8 cellular contexts compared by ENCODE assay signal in the genomic region with DNA sequence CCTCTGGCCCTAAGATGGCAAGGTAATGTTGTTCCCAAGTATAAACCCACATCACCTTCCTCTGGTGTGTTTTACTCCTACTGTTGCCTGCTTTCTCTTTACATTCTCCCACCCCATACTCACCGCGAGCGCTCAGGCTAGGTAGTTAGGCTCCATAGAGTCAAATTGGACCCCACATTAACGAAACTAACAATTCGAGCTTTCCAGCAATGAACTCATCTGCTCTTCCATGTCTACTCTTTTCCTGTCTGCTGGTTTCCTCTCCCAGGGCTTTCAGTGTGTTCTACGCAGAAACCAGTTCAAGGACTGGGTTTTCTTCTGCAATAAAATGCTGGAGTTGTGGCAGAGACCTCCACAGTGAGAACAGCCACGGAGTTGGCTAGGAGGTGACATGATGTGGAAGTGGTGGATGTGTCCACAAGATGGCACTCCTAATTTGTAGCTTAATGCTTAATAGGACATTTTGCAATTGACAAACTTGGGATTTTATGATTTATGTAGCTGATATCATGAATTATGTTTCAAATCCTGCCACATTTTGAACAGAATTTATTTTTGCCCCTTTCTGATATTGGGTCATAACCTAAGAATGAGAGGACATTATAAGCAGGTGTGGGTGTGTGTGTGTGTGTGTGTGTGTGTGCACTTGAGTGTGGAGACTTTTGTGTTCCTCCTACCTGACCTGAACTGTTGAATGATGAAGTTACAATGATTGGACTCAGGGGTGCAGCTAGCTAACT. TPM values are rescaled to one million over a fixed set of nuclear protein-coding genes. Genes with fewer than 3 reads are reported as not detected.
DNase-seq lines count a peak whose midpoint lies in the region; ATAC-seq, FAIRE-seq and TF ChIP-seq lines count a peak whose summit lies in the region.

No MANE protein-coding gene starts in this region.

- H3K27me3 ChIP-seq in CD8-positive, alpha-beta T cell (ENCODE audit: insufficient read depth, low read length) = no peaks in the 10 kb centered on the region
- H3K27me3 ChIP-seq in H9 (ENCODE audit: insufficient read depth, low read length) (no peaks in the 10 kb centered on the region), SU-DHL-6 (ENCODE audit: low read length) (no peaks in the 10 kb centered on the region), small intestine (ENCODE audit: control insufficient read depth in 2 of 2, insufficient read depth in 2 of 2, low read length in 2 of 2) (no peaks in the 10 kb centered on the region)

- H2BK120ac ChIP-seq in H9 (ENCODE audit: low read depth, low read length, poor library complexity, severe bottlenecking) = no peak overlapping the region

- H3K18ac ChIP-seq in H9 (ENCODE audit: insufficient read length, low read depth, low read length) = no peak overlapping the region

- no peak overlapping the region for H3K23ac ChIP-seq in H9 (ENCODE audit: insufficient read length, low read depth, low read length)

- H2BK15ac ChIP-seq in H9 (ENCODE audit: low read depth, low read length) = no peak overlapping the region

- FAIRE-seq in small intestine (lab: Jason Lieb, UNC) = no peak

- H3K9me2 ChIP-seq in SU-DHL-6 (replicated peaks; ENCODE audit: insufficient read depth, low read length) = no peaks in the 10 kb centered on the region

- no peaks in the 10 kb centered on the region for H3K9me3 Mint-ChIP-seq in CD8-positive, alpha-beta T cell
- no peaks in the 10 kb centered on the region; a peak in 1 of 5 replicates for H3K9me3 Mint-ChIP-seq in H9

- no peak overlapping the region for H2BK5ac ChIP-seq in H9 (ENCODE audit: insufficient read length, low read length)

- TF ChIP-seq POLR2A in erythroblast (IDR thresholded peaks at IDR 0.05; ENCODE audit: low read length) (no peak), GM18505 (IDR thresholded peaks at IDR 0.05; ENCODE audit: borderline replicate concordance, extremely low read depth, insufficient read depth, insufficient read length) (no peak)

- no peak overlapping the region for H3K4me2 ChIP-seq in H9 (ENCODE audit: insufficient read depth, insufficient read length, low read length)
- H3K4me2 ChIP-seq in SU-DHL-6 (ENCODE audit: low read depth, low read length, poor library complexity, severe bottlenecking) = peak overlapping the region; percentile 97

- H3K4me3 ChIP-seq in CD8-positive, alpha-beta T cell (ENCODE audit: low read depth, low read length) = no peak overlapping the region
- H3K4me3 ChIP-seq in SU-DHL-6 (ENCODE audit: insufficient read depth, low read length, poor library complexity, severe bottlenecking) (no peak overlapping the region), small intestine (ENCODE audit: low read depth in 1 of 2, low read length in 2 of 2) (no peak overlapping the region)

- no peak overlapping the region for H2BK12ac ChIP-seq in H9 (ENCODE audit: insufficient read length, low read depth, low read length)

- H3K56ac ChIP-seq in H9 (ENCODE audit: insufficient read length, low read depth, low read length) = no peak overlapping the region

- H2AFZ ChIP-seq in H9 (ENCODE audit: low read length) (no peak overlapping the region), SU-DHL-6 (ENCODE audit: low read depth, low read length, severe bottlenecking) (no peak overlapping the region)

- no peaks in the 10 kb centered on the region for H3K27me3 Mint-ChIP-seq in CD8-positive, alpha-beta T cell (ENCODE audit: low read depth)
- peaks cover 14% of the 10 kb centered on the region; the same call in 1 of the 2 replicates for H3K27me3 Mint-ChIP-seq in H9 (ENCODE audit: low read depth)

- peaks cover 36% of the 10 kb centered on the region for H3K4me1 ChIP-seq in CD8-positive, alpha-beta T cell (ENCODE audit: insufficient read depth, low read length)
- no peaks in the 10 kb centered on the region for H3K4me1 ChIP-seq in H9 (ENCODE audit: insufficient read depth, low read length)
- peaks cover 3 to 13% of the 10 kb centered on the region in 2 donors for H3K4me1 ChIP-seq in small intestine (ENCODE audit: control insufficient read depth in 2 of 2, insufficient read depth in 1 of 2, low read depth in 1 of 2, low read length in 1 of 2)

- CTCF ChIA-PET in CD8-positive, alpha-beta T cell (lab: Charles Lee) = interaction anchor here (0.6 to 1.2 kb wide), 6 partner anchors 8 to 355 kb away, joined by 3 to 6 read pairs (median 3); no protein-coding TSS in a partner anchor

- H4K8ac ChIP-seq in H9 (replicated peaks; ENCODE audit: insufficient read length, low read depth, low read length) = no peak overlapping the region

- H3K36me3 ChIP-seq in CD8-positive, alpha-beta T cell (ENCODE audit: insufficient read depth, low read length) = no peaks in the 10 kb centered on the region
- H3K36me3 ChIP-seq in SU-DHL-6 (ENCODE audit: low read length) = no peaks in the 10 kb centered on the region
- H3K36me3 ChIP-seq in small intestine (ENCODE audit: control insufficient read depth in 2 of 2, insufficient read depth in 2 of 2, low read length in 2 of 2) = no peaks in the 10 kb centered on the region

- no peak overlapping the region for H2AK5ac ChIP-seq in H9 (ENCODE audit: insufficient read length, low read length)

- peak overlapping the region; percentile 82 for H3K27ac Mint-ChIP-seq in CD8-positive, alpha-beta T cell
- H3K27ac Mint-ChIP-seq in H9 = peak overlapping the region in 1 of 3 experiments; percentile 45; a peak in 1 of 7 replicates

- H3K4ac ChIP-seq in H9 (ENCODE audit: low read depth, low read length) = no peak overlapping the region

- no peaks in the 10 kb centered on the region for H3K79me1 ChIP-seq in H9 (ENCODE audit: insufficient read depth, low read depth, low read length, poor library complexity, severe bottlenecking)

- peaks cover 27% of the 10 kb centered on the region for H3K36me3 Mint-ChIP-seq in CD8-positive, alpha-beta T cell
- H3K36me3 Mint-ChIP-seq in H9 (ENCODE audit: insufficient read depth in 1 of 3, low read depth in 3 of 3) = peaks cover 3 to 8% (median 6%) of the 10 kb centered on the region in 3 experiments; a peak in 4 of 7 replicates

- peaks cover 54% of the 10 kb centered on the region for H3K4me1 Mint-ChIP-seq in CD8-positive, alpha-beta T cell (ENCODE audit: low read depth)
- peaks cover 11 to 15% of the 10 kb centered on the region in 2 experiments for H3K4me1 Mint-ChIP-seq in H9

- TF ChIP-seq CTCF in CD8-positive, alpha-beta T cell (IDR thresholded peaks at IDR 0.05) = peak; percentile 21
- TF ChIP-seq CTCF in H9 (conservative IDR thresholded peaks at IDR 0.05) (peak; percentile 49), SU-DHL-6 (IDR thresholded peaks at IDR 0.05; ENCODE audit: insufficient read depth, low read length, poor library complexity, severe bottlenecking) (peak; percentile 56)

- H3F3A ChIP-seq in SU-DHL-6 (ENCODE audit: insufficient read depth) = no peaks in the 10 kb centered on the region

- peak overlapping the region; percentile 60 for H3K4me3 Mint-ChIP-seq in CD8-positive, alpha-beta T cell
- peak overlapping the region in 1 of 2 experiments; percentile 52; a peak in 2 of 5 replicates for H3K4me3 Mint-ChIP-seq in H9

- no CpG with 5 or more reads among the region's 7 CpGs for WGBS in H9 (ENCODE audit: extremely low coverage, insufficient read length, low lambda C conversion rate)
- WGBS in small intestine, 3 donors = 75 to 77% (median 76%) methylated on average over 7 of the region's 7 CpGs

- peak in 2 of 7 experiments; percentile 16 to 33 for DNase-seq in CD8-positive, alpha-beta T cell
- no peak for DNase-seq in H9
- peak; percentile 47 to 51 for DNase-seq in erythroblast (lab: John Stamatoyannopoulos, UW)
- peak; percentile 46 for DNase-seq in small intestine
- DNase-seq in GDM1 (lab: John Stamatoyannopoulos, UW) = no peak
- DNase-seq in epidermal melanocyte (ENCODE audit: insufficient read length, low spot score) = no peak

- H3K23me2 ChIP-seq in H9 (ENCODE audit: insufficient read length, low read depth, low read length, poor library complexity, severe bottlenecking) = peaks cover 7% of the 10 kb centered on the region

- no peak for ATAC-seq in CD8-positive, alpha-beta T cell
- ATAC-seq in GM18505 (IDR thresholded peaks at IDR 0.05; ENCODE audit: unreplicated experiment) = no peak

- no peaks in the 10 kb centered on the region for H3K9me3 ChIP-seq in CD8-positive, alpha-beta T cell (ENCODE audit: low read length)
- H3K9me3 ChIP-seq in H9 (ENCODE audit: control insufficient read depth, low read depth, low read length) (no peaks in the 10 kb centered on the region), SU-DHL-6 (ENCODE audit: insufficient read depth, low read length) (no peaks in the 10 kb centered on the region), small intestine (ENCODE audit: control insufficient read depth, low read depth) (no peaks in the 10 kb centered on the region)

- no peak overlapping the region for H4K5ac ChIP-seq in H9 (ENCODE audit: insufficient read length, low read depth, low read length)

- POLR2A ChIA-PET in CD8-positive, alpha-beta T cell (lab: Charles Lee) = no interaction called here

- H3K79me2 ChIP-seq in H9 (ENCODE audit: insufficient read depth, low read length) = peaks cover 15% of the 10 kb centered on the region; the same call in 1 of the 2 replicates
- peaks cover 46% of the 10 kb centered on the region for H3K79me2 ChIP-seq in SU-DHL-6 (ENCODE audit: insufficient read depth, low read length)

- H3K14ac ChIP-seq in H9 (ENCODE audit: insufficient read depth, low read length) = no peak overlapping the region

- H2BK20ac ChIP-seq in H9 (ENCODE audit: low read depth, low read length, poor library complexity, severe bottlenecking) = no peak overlapping the region

- H3T11ph ChIP-seq in H9 (ENCODE audit: low read length) = no peak overlapping the region

- intact Hi-C loops in CD8-positive, alpha-beta T cell (cut with DNase I, micrococcal nuclease) = loop anchor here (5.0 to 10.0 kb wide), 9 partner anchors 126 to 1604 kb away; partner anchors contain the start of genes EARS2 (in 1 of the 2), OTOA (in 1 of the 2), UBFD1 (in 1 of the 2) and USP31 (in 1 of the 2)

- H3K27ac ChIP-seq in CD8-positive, alpha-beta T cell (ENCODE audit: low read depth, low read length) = no peak overlapping the region
- H3K27ac ChIP-seq in H9 (ENCODE audit: insufficient read length, low read depth, low read length) (no peak overlapping the region), SU-DHL-6 (ENCODE audit: low read depth, low read length) (no peak overlapping the region), small intestine (ENCODE audit: low read depth in 1 of 2, low read length in 1 of 2) (no peak overlapping the region)

- no peak overlapping the region for H4K91ac ChIP-seq in H9 (ENCODE audit: insufficient read length, low read depth, low read length)

- H4K20me1 ChIP-seq in H9 (ENCODE audit: control insufficient read depth, insufficient read depth, insufficient read length) (no peaks in the 10 kb centered on the region), SU-DHL-6 (ENCODE audit: low read depth, low read length) (no peaks in the 10 kb centered on the region)

- H3K9ac ChIP-seq in H9 (ENCODE audit: extremely low read depth, insufficient read length, low read length) (no peak overlapping the region), SU-DHL-6 (ENCODE audit: low read length) (no peak overlapping the region)

RNA-seq across cellular contexts. Expression of gene UQCRC2, which starts 2.2 kb away (rescaled TPM):
- total RNA-seq in CD8-positive, alpha-beta T cell = 100 to 1,000 TPM; 177 to 186 TPM
- total RNA-seq in H9 (2021) = 224 and 228 TPM in 2 replicates
- polyA plus RNA-seq in small intestine = 100 to 1,000 TPM; 245 to 408 (median 340) TPM

RNA-seq across cellular contexts. Expression of gene PDZD9, which starts 50.0 kb away (rescaled TPM):
- not detected for total RNA-seq in CD8-positive, alpha-beta T cell
- not detected in 2 replicates for total RNA-seq in H9 (2021)
- not detected for polyA plus RNA-seq in small intestine

RNA-seq across cellular contexts. Expression of gene MOSMO, which starts 57.0 kb away (rescaled TPM):
- total RNA-seq in CD8-positive, alpha-beta T cell = 1 to 10 TPM; 2.4 TPM
- 12.4 and 13.5 TPM in 2 replicates for total RNA-seq in H9 (2021)
- 1 to 10 TPM; 3.2 to 7.3 (median 5.6) TPM for polyA plus RNA-seq in small intestine

Comparison
In these comparisons a context has a peak if more than half of its experiments do, and no peak if none do; other contexts are left out.
1. DNase-seq: peak in erythroblast (2 of 2) and small intestine (single experiment); none in H9 (single experiment), GDM1 (single experiment) and epidermal melanocyte (single experiment).
2. Peak in every context shown above with its lines, with median percentiles within 50 percentile points of each other: CTCF ChIP-seq.